Comparison of ENCODE assay signal across 19 cellular contexts in genomic region chr7:21041666-21042065, GRCh38.
"Had no signal": no experiment of that assay in that cellular context is flagged by ENCODE, and none has a peak within 500 bp of the region (broad histone marks: within the 10 kb centered on the region; RNA-seq: fewer than 3 reads in every experiment).

No MANE protein-coding gene starts in this region.

- H3K4me1 ChIP-seq: ascending aorta, gastrocnemius medialis, lower lobe of right lung, psoas muscle, spleen had no signal

- H3K4me3 ChIP-seq: ascending aorta, cardiac muscle cell, gastrocnemius medialis, lower lobe of right lung, psoas muscle, spleen had no signal

- ATAC-seq: activated CD4-positive, alpha-beta T cell treated with anti-CD3 and anti-CD28 coated beads for 36 hours; activated naive CD8-positive, alpha-beta T cell treated with anti-CD3 and anti-CD28 coated beads, Interleukin-2, amount 50 U/mL, for 24 hours; gastrocnemius medialis; lower lobe of right lung; naive thymus-derived CD8-positive, alpha-beta T cell; psoas muscle; sciatic nerve had no signal

- H3K36me3 ChIP-seq: ascending aorta, cardiac muscle cell, gastrocnemius medialis, lower lobe of right lung, spleen had no signal

- DNase-seq: activated CD4-positive, alpha-beta T cell treated with anti-CD3 and anti-CD28 coated beads for 36 hours; activated CD8-positive, alpha-beta memory T cell treated with anti-CD3 and anti-CD28 coated beads for 24 hours; activated naive CD4-positive, alpha-beta T cell treated with Interleukin-2 at 50 U/mL for 16 hours; activated naive CD8-positive, alpha-beta T cell treated with anti-CD3 and anti-CD28 coated beads, Interleukin-2, amount 50 U/mL, for 24 hours; effector CD8-positive, alpha-beta T cell; gastrocnemius medialis; immature natural killer cell; lower lobe of right lung; naive thymus-derived CD8-positive, alpha-beta T cell; psoas muscle; spleen; stimulated activated CD4-positive, alpha-beta T cell treated with anti-CD3 and anti-CD28 coated beads, Interleukin-1b, Interleukin-23, amount 100 ng/mL, for 48 hours; stimulated activated naive CD4-positive, alpha-beta T cell; substantia nigra; T-helper 9 cell had no signal

- H3K27me3 Mint-ChIP-seq: activated naive CD8-positive, alpha-beta T cell treated with anti-CD3 and anti-CD28 coated beads, Interleukin-2, amount 50 U/mL, for 24 hours had no signal

- H3K4me1 Mint-ChIP-seq: activated CD4-positive, alpha-beta T cell treated with anti-CD3 and anti-CD28 coated beads for 36 hours; activated naive CD8-positive, alpha-beta T cell treated with anti-CD3 and anti-CD28 coated beads, Interleukin-2, amount 50 U/mL, for 24 hours; immature natural killer cell; naive thymus-derived CD8-positive, alpha-beta T cell had no signal

- H3K9me3 ChIP-seq: ascending aorta, gastrocnemius medialis, lower lobe of right lung, psoas muscle had no signal

- H3K36me3 Mint-ChIP-seq: immature natural killer cell; naive thymus-derived CD8-positive, alpha-beta T cell; type B pancreatic cell had no signal

- H3K9me3 Mint-ChIP-seq: activated naive CD8-positive, alpha-beta T cell treated with anti-CD3 and anti-CD28 coated beads, Interleukin-2, amount 50 U/mL, for 24 hours had no signal

- H3K27ac ChIP-seq: ascending aorta, cardiac muscle cell, gastrocnemius medialis, lower lobe of right lung, psoas muscle, spleen had no signal

- H3K27me3 ChIP-seq: ascending aorta, cardiac muscle cell, gastrocnemius medialis had no signal

- H3K27ac Mint-ChIP-seq: activated CD4-positive, alpha-beta T cell treated with anti-CD3 and anti-CD28 coated beads for 36 hours; activated naive CD8-positive, alpha-beta T cell treated with anti-CD3 and anti-CD28 coated beads, Interleukin-2, amount 50 U/mL, for 24 hours; immature natural killer cell; naive thymus-derived CD8-positive, alpha-beta T cell; type B pancreatic cell had no signal

- H3K4me3 Mint-ChIP-seq: activated CD4-positive, alpha-beta T cell treated with anti-CD3 and anti-CD28 coated beads for 36 hours; activated naive CD8-positive, alpha-beta T cell treated with anti-CD3 and anti-CD28 coated beads, Interleukin-2, amount 50 U/mL, for 24 hours; immature natural killer cell; naive thymus-derived CD8-positive, alpha-beta T cell; type B pancreatic cell had no signal
